Comparison of ENCODE assay signal across 1 cellular context in genomic region chr16:50567651-50568050, GRCh38.
TF ChIP-seq lines count a peak whose summit lies in the region.

No MANE protein-coding gene starts in this region.

TF ChIP-seq in HepG2, 621 proteins besides CTCF, POLR2A, EP300 and RAD21:
- no peak for TF ChIP-seq FOXC1 (CRISPR knock-in tag; IDR thresholded peaks at IDR 0.05; ENCODE audit: borderline replicate concordance)
- no peak for TF ChIP-seq HDAC1 (CRISPR knock-in tag; IDR thresholded peaks at IDR 0.05)
- TF ChIP-seq POLR2G (IDR thresholded peaks at IDR 0.05; ENCODE audit: low read depth, low read length), result 0 out of 2 replicates have a peak, but pooled peaks have one; percentile 8
- no peak for TF ChIP-seq NR0B2 (CRISPR knock-in tag; IDR thresholded peaks at IDR 0.05)
- no peak for TF ChIP-seq ZMYM3 (CRISPR knock-in tag; IDR thresholded peaks at IDR 0.05)
- TF ChIP-seq, protein P1, sequence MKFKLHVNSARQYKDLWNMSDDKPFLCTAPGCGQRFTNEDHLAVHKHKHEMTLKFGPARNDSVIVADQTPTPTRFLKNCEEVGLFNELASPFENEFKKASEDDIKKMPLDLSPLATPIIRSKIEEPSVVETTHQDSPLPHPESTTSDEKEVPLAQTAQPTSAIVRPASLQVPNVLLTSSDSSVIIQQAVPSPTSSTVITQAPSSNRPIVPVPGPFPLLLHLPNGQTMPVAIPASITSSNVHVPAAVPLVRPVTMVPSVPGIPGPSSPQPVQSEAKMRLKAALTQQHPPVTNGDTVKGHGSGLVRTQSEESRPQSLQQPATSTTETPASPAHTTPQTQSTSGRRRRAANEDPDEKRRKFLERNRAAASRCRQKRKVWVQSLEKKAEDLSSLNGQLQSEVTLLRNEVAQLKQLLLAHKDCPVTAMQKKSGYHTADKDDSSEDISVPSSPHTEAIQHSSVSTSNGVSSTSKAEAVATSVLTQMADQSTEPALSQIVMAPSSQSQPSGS (CRISPR knock-in tag; IDR thresholded peaks at IDR 0.05), result no peak
